In genomic region chr17:74373838-74374606, GRCh38 we compare ENCODE assay signal across 1 cellular context.
TF ChIP-seq lines count a peak whose summit lies in the region.

No MANE protein-coding gene starts in this region.

TF ChIP-seq in HepG2, 621 proteins besides CTCF, POLR2A, EP300 and RAD21 (continued from another document and continues in another):
- TF ChIP-seq, protein P1, sequence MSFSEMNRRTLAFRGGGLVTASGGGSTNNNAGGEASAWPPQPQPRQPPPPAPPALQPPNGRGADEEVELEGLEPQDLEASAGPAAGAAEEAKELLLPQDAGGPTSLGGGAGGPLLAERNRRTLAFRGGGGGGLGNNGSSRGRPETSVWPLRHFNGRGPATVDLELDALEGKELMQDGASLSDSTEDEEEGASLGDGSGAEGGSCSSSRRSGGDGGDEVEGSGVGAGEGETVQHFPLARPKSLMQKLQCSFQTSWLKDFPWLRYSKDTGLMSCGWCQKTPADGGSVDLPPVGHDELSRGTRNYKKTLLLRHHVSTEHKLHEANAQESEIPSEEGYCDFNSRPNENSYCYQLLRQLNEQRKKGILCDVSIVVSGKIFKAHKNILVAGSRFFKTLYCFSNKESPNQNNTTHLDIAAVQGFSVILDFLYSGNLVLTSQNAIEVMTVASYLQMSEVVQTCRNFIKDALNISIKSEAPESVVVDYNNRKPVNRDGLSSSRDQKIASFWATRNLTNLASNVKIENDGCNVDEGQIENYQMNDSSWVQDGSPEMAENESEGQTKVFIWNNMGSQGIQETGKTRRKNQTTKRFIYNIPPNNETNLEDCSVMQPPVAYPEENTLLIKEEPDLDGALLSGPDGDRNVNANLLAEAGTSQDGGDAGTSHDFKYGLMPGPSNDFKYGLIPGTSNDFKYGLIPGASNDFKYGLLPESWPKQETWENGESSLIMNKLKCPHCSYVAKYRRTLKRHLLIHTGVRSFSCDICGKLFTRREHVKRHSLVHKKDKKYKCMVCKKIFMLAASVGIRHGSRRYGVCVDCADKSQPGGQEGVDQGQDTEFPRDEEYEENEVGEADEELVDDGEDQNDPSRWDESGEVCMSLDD (CRISPR knock-in tag; IDR thresholded peaks at IDR 0.05; ENCODE audit: borderline replicate concordance) = no peak
- TF ChIP-seq, protein P2, sequence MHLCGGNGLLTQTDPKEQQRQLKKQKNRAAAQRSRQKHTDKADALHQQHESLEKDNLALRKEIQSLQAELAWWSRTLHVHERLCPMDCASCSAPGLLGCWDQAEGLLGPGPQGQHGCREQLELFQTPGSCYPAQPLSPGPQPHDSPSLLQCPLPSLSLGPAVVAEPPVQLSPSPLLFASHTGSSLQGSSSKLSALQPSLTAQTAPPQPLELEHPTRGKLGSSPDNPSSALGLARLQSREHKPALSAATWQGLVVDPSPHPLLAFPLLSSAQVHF (CRISPR knock-in tag; IDR thresholded peaks at IDR 0.05) = no peak
- no peak for TF ChIP-seq ZNF567 (CRISPR knock-in tag; IDR thresholded peaks at IDR 0.05; ENCODE audit: borderline replicate concordance)
- TF ChIP-seq ZNF569 (CRISPR knock-in tag; IDR thresholded peaks at IDR 0.05; ENCODE audit: borderline replicate concordance) = no peak
- no peak for TF ChIP-seq SNRNP70 (IDR thresholded peaks at IDR 0.05; ENCODE audit: low read depth, low read length)
- TF ChIP-seq NFIB (CRISPR knock-in tag; IDR thresholded peaks at IDR 0.05; ENCODE audit: borderline replicate concordance) = no peak
- TF ChIP-seq ZSCAN9 (CRISPR knock-in tag; IDR thresholded peaks at IDR 0.05; ENCODE audit: borderline replicate concordance) = peak; percentile 77
- TF ChIP-seq ATF3 (CRISPR knock-in tag; IDR thresholded peaks at IDR 0.05) = peak; percentile 95
- TF ChIP-seq RELA (CRISPR knock-in tag; IDR thresholded peaks at IDR 0.05) = no peak
- no peak; the same call in 1 of the 2 replicates for TF ChIP-seq ZNF629 (CRISPR knock-in tag; conservative IDR thresholded peaks at IDR 0.05)
- peak; percentile 52; the same call in 1 of the 2 replicates for TF ChIP-seq ZNF350 (CRISPR knock-in tag; IDR thresholded peaks at IDR 0.05; ENCODE audit: borderline replicate concordance, low read depth)
- 0 out of 2 replicates have a peak, but pooled peaks have one; percentile 38 for TF ChIP-seq ZC3H4 (CRISPR knock-in tag; IDR thresholded peaks at IDR 0.05; ENCODE audit: borderline replicate concordance)
- TF ChIP-seq, protein P3, sequence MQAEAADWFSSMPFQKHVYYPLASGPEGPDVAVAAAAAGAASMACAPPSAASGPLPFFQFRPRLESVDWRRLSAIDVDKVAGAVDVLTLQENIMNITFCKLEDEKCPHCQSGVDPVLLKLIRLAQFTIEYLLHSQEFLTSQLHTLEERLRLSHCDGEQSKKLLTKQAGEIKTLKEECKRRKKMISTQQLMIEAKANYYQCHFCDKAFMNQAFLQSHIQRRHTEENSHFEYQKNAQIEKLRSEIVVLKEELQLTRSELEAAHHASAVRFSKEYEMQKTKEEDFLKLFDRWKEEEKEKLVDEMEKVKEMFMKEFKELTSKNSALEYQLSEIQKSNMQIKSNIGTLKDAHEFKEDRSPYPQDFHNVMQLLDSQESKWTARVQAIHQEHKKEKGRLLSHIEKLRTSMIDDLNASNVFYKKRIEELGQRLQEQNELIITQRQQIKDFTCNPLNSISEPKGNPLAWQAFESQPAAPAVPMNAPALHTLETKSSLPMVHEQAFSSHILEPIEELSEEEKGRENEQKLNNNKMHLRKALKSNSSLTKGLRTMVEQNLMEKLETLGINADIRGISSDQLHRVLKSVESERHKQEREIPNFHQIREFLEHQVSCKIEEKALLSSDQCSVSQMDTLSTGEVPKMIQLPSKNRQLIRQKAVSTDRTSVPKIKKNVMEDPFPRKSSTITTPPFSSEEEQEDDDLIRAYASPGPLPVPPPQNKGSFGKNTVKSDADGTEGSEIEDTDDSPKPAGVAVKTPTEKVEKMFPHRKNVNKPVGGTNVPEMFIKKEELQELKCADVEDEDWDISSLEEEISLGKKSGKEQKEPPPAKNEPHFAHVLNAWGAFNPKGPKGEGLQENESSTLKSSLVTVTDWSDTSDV (CRISPR knock-in tag; IDR thresholded peaks at IDR 0.05) = no peak
- TF ChIP-seq ZKSCAN5 (CRISPR knock-in tag; IDR thresholded peaks at IDR 0.05) = 0 out of 2 replicates have a peak, but pooled peaks have one; percentile 25
- no peak for TF ChIP-seq ZBTB20 (CRISPR knock-in tag; IDR thresholded peaks at IDR 0.05; ENCODE audit: borderline replicate concordance, low read depth)
- TF ChIP-seq E2F5 (CRISPR knock-in tag; conservative IDR thresholded peaks at IDR 0.05) = no peak
- TF ChIP-seq TGIF2 (CRISPR knock-in tag; IDR thresholded peaks at IDR 0.05) = peak; percentile 68; the same call in 1 of the 2 replicates
- no peak for TF ChIP-seq ZNF232 (CRISPR knock-in tag; IDR thresholded peaks at IDR 0.05; ENCODE audit: borderline replicate concordance)
- no peak for TF ChIP-seq ZNF383 (CRISPR knock-in tag; IDR thresholded peaks at IDR 0.05; ENCODE audit: borderline replicate concordance)
- TF ChIP-seq HDAC2 (CRISPR knock-in tag; IDR thresholded peaks at IDR 0.05) = peak; percentile 96
- 0 out of 2 replicates have a peak, but pooled peaks have one; percentile 47 for TF ChIP-seq MLX (CRISPR knock-in tag; IDR thresholded peaks at IDR 0.05)
- no peak for TF ChIP-seq RFX3 (CRISPR knock-in tag; IDR thresholded peaks at IDR 0.05)
- TF ChIP-seq NR2F2 (IDR thresholded peaks at IDR 0.05; ENCODE audit: borderline replicate concordance, low read depth) = peak; percentile 47; the same call in 1 of the 2 replicates
- TF ChIP-seq ZNF251 (CRISPR knock-in tag; IDR thresholded peaks at IDR 0.05) = no peak
- peak; percentile 97 for TF ChIP-seq FOXO1 (CRISPR knock-in tag; IDR thresholded peaks at IDR 0.05)
- TF ChIP-seq NR2F6 (IDR thresholded peaks at IDR 0.05) = peak; percentile 85
- peak; percentile 95 for TF ChIP-seq NR2F6 (CRISPR knock-in tag; IDR thresholded peaks at IDR 0.05)
- no peak for TF ChIP-seq MZF1 (CRISPR knock-in tag; IDR thresholded peaks at IDR 0.05; ENCODE audit: borderline replicate concordance)
- peak; percentile 71; the same call in 1 of the 2 replicates for TF ChIP-seq NCOA2 (CRISPR knock-in tag; IDR thresholded peaks at IDR 0.05)
- TF ChIP-seq, protein P4, sequence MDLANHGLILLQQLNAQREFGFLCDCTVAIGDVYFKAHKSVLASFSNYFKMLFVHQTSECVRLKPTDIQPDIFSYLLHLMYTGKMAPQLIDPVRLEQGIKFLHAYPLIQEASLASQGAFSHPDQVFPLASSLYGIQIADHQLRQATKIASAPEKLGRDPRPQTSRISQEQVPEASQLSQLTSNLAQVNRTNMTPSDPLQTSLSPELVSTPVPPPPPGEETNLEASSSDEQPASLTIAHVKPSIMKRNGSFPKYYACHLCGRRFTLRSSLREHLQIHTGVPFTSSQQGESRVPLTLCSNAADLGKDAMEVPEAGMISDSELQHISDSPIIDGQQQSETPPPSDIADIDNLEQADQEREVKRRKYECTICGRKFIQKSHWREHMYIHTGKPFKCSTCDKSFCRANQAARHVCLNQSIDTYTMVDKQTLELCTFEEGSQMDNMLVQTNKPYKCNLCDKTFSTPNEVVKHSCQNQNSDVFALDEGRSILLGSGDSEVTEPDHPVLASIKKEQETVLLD (CRISPR knock-in tag; IDR thresholded peaks at IDR 0.05; ENCODE audit: low read depth) = no peak
- no peak for TF ChIP-seq HOXA9 (CRISPR knock-in tag; IDR thresholded peaks at IDR 0.05; ENCODE audit: borderline replicate concordance)
- no peak for TF ChIP-seq ZNF546 (CRISPR knock-in tag; conservative IDR thresholded peaks at IDR 0.05)
- TF ChIP-seq, protein P5, sequence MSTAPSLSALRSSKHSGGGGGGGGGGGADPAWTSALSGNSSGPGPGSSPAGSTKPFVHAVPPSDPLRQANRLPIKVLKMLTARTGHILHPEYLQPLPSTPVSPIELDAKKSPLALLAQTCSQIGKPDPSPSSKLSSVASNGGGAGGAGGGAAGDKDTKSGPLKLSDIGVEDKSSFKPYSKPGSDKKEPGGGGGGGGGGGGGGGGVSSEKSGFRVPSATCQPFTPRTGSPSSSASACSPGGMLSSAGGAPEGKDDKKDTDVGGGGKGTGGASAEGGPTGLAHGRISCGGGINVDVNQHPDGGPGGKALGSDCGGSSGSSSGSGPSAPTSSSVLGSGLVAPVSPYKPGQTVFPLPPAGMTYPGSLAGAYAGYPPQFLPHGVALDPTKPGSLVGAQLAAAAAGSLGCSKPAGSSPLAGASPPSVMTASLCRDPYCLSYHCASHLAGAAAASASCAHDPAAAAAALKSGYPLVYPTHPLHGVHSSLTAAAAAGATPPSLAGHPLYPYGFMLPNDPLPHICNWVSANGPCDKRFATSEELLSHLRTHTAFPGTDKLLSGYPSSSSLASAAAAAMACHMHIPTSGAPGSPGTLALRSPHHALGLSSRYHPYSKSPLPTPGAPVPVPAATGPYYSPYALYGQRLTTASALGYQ (CRISPR knock-in tag; IDR thresholded peaks at IDR 0.05) = no peak
- TF ChIP-seq ZNF260 (CRISPR knock-in tag; IDR thresholded peaks at IDR 0.05; ENCODE audit: borderline replicate concordance, low read depth) = no peak
- no peak for TF ChIP-seq GLI4 (CRISPR knock-in tag; IDR thresholded peaks at IDR 0.05; ENCODE audit: borderline replicate concordance)
- TF ChIP-seq PLRG1 (conservative IDR thresholded peaks at IDR 0.05) = no peak
- TF ChIP-seq, protein P6, sequence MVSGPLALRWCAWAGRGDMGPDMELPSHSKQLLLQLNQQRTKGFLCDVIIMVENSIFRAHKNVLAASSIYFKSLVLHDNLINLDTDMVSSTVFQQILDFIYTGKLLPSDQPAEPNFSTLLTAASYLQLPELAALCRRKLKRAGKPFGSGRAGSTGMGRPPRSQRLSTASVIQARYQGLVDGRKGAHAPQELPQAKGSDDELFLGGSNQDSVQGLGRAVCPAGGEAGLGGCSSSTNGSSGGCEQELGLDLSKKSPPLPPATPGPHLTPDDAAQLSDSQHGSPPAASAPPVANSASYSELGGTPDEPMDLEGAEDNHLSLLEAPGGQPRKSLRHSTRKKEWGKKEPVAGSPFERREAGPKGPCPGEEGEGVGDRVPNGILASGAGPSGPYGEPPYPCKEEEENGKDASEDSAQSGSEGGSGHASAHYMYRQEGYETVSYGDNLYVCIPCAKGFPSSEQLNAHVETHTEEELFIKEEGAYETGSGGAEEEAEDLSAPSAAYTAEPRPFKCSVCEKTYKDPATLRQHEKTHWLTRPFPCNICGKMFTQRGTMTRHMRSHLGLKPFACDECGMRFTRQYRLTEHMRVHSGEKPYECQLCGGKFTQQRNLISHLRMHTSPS (CRISPR knock-in tag; IDR thresholded peaks at IDR 0.05; ENCODE audit: low read depth) = no peak
- TF ChIP-seq ETV5 (CRISPR knock-in tag; IDR thresholded peaks at IDR 0.05; ENCODE audit: borderline replicate concordance) = peak; percentile 83
- peak; percentile 64; the same call in 1 of the 2 replicates for TF ChIP-seq MXD4 (CRISPR knock-in tag; IDR thresholded peaks at IDR 0.05)
- TF ChIP-seq ZNF501 (CRISPR knock-in tag; IDR thresholded peaks at IDR 0.05) = peak; percentile 64; the same call in 1 of the 2 replicates
- TF ChIP-seq ZNF264 (CRISPR knock-in tag; IDR thresholded peaks at IDR 0.05) = peak; percentile 96
- TF ChIP-seq HNF4G (IDR thresholded peaks at IDR 0.05; ENCODE audit: borderline replicate concordance, low read depth, low read length) = peak; percentile 97
- peak; percentile 98 for TF ChIP-seq HNF4G (CRISPR knock-in tag; IDR thresholded peaks at IDR 0.05; ENCODE audit: borderline replicate concordance, low read depth)
- no peak; the same call in 1 of the 2 replicates for TF ChIP-seq ZNF235 (CRISPR knock-in tag; IDR thresholded peaks at IDR 0.05; ENCODE audit: borderline replicate concordance)
- TF ChIP-seq PHF21A (CRISPR knock-in tag; IDR thresholded peaks at IDR 0.05) = peak; percentile 61; the same call in 1 of the 2 replicates
